ENCODE assay signal across 10 cellular contexts in the genomic region with DNA sequence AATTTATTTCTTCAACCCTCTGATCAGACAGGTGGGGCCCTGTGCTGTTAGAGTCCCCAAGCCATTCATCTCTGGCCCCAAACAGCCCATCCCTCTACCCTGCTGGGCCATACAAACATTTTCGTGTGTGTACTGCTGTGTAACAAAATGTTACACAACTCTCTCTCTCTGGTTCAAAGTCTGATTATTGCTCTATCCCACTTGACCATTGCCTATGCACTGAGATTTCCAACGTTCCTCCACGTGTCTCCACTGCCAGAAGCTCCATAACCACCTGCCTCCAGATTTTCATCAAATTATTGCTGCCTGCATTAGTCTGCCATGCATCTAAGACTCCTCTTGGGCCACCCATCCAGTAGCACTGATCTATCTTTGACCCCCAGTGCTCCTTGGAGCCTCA.
"Had no signal": no experiment of that assay in that cellular context is flagged by ENCODE, and none has a peak within 500 bp of the region (broad histone marks: within the 10 kb centered on the region; RNA-seq: fewer than 3 reads in every experiment).

No MANE protein-coding gene starts in this region.

- H3K9me3 ChIP-seq: HAP-1 had no signal

- H3K4me2 ChIP-seq: GM23338 had no signal

- H3K36me3 ChIP-seq: HAP-1 had no signal

- H3K9me3 Mint-ChIP-seq: GM23338 had no signal

- DNase-seq: HFFc6, IMR-90, KG1 had no signal

- ATAC-seq: GM23338, HCT116, K562 had no signal

- H3K4me3 Mint-ChIP-seq: GM23338, HFFc6 had no signal

- H3K27ac Mint-ChIP-seq: GM23338, HFFc6 had no signal

- H2AFZ ChIP-seq: GM23338 had no signal

- FAIRE-seq: H1, H54, HTR-8/SVneo, K562 had no signal

- H3K4me3 ChIP-seq: GM23338, HAP-1, K562 had no signal

- H3K4me1 ChIP-seq: HAP-1 had no signal

- H3K4me1 Mint-ChIP-seq: GM23338 had no signal
